In the genomic region with DNA sequence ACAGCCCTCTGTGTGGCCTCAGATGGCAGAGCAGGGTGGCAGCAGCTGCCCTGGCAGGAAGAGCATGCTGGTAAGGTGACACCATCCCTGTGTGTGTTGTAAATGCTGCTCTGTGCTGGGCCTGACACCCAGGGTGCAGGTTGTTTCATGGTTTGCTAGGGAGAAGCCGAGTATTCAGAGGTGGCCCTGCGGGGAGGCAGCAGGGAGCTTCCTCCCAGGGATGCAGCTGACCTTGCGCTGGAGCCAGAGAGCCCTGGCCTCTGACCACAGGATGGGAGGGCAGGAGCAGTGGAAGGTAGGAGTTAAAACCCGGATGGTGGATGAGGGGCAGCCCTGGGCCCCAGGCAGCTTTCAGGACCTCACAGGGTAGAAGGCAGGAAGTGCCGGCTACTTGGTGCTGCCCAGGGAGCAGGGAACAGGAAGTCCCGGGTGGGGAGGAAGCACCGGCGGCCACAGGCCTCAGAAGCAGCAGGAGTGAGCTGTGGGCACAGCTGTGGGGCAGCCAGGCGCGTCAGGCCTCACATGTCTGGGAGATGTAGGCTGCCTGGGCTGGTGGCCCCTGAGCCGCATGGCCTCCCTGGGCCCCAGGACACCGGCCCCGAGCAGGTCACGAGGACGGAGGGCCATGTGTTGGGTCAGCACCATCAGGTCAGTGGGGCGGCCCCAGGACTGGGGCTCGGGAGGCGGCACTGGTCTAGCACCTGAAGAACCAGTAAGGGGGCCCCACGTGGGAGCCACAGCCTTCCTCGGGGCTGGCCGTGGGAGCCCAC, we compare ENCODE assay signal across 8 cellular contexts. TPM values are rescaled to one million over a fixed set of nuclear protein-coding genes. Genes with fewer than 3 reads are reported as not detected.
DNase-seq lines count a peak whose midpoint lies in the region; ATAC-seq and TF ChIP-seq lines count a peak whose summit lies in the region.

No MANE protein-coding gene starts in this region.

- H2AK5ac ChIP-seq in neuronal stem cell (ENCODE audit: low read depth, low read length): peak overlapping the region; percentile 97

- no peak overlapping the region for H3K27ac ChIP-seq in neuronal stem cell (replicated peaks; ENCODE audit: low read length)

- H3K4me1 Mint-ChIP-seq in activated T-cell treated with anti-CD3 and anti-CD28 coated beads, Interleukin-2, amount 50 U/mL, for 24 hours (ENCODE audit: low read depth): peaks cover 49% of the 10 kb centered on the region

- peak overlapping the region; percentile 86 for H2AFZ ChIP-seq in neuronal stem cell (ENCODE audit: low read length)

- H4K8ac ChIP-seq in neuronal stem cell (ENCODE audit: low read depth, low read length): peak overlapping the region; percentile 90

- no peaks in the 10 kb centered on the region for H3K27me3 ChIP-seq in neuronal stem cell (ENCODE audit: control insufficient read depth in 3 of 3, insufficient read depth in 3 of 3, low read depth in 1 of 3, low read length in 3 of 3)

- peak overlapping the region; percentile 34 for H3K4me3 ChIP-seq in fibroblast of mammary gland (ENCODE audit: control insufficient read depth, low read depth, low read length)
- H3K4me3 ChIP-seq in neuronal stem cell (ENCODE audit: low read length in 2 of 2): peak overlapping the region in 1 of 2 donors; percentile 31

- peak; percentile 69 for ATAC-seq in GM18517 (IDR thresholded peaks at IDR 0.05; ENCODE audit: unreplicated experiment)
- ATAC-seq in HG03045 (IDR thresholded peaks at IDR 0.05; ENCODE audit: unreplicated experiment): peak; percentile 45

- peak overlapping the region; percentile 58 for H2BK120ac ChIP-seq in neuronal stem cell (ENCODE audit: low read depth, low read length)

- TF ChIP-seq CTCF in fibroblast of mammary gland (conservative IDR thresholded peaks at IDR 0.05; ENCODE audit: control insufficient read depth, insufficient read depth, low read depth, low read length): no peak

- peaks cover 2% of the 10 kb centered on the region for H3K9me3 Mint-ChIP-seq in activated T-cell treated with anti-CD3 and anti-CD28 coated beads, Interleukin-2, amount 50 U/mL, for 24 hours

- no peak overlapping the region for H3K4ac ChIP-seq in neuronal stem cell (ENCODE audit: low read length)

- H2BK5ac ChIP-seq in neuronal stem cell (ENCODE audit: low read length): no peak overlapping the region

- H2BK15ac ChIP-seq in neuronal stem cell (ENCODE audit: low read length): peak overlapping the region; percentile 67

- peak overlapping the region; percentile 65 for H4K91ac ChIP-seq in neuronal stem cell (ENCODE audit: low read depth, low read length, poor library complexity)

- no peak overlapping the region for H3K4me2 ChIP-seq in neuronal stem cell (ENCODE audit: insufficient read depth, low read length, poor library complexity, severe bottlenecking)

- peaks cover 1 to 11% of the 10 kb centered on the region in 2 donors for H3K9me3 ChIP-seq in neuronal stem cell (replicated peaks in 1 of 2; ENCODE audit: control insufficient read depth in 2 of 2, insufficient read depth in 1 of 2, low read depth in 1 of 2, low read length in 2 of 2)

- H2BK12ac ChIP-seq in neuronal stem cell (ENCODE audit: low read length): no peak overlapping the region

- peak overlapping the region; percentile 99 for H3K27ac Mint-ChIP-seq in activated T-cell treated with anti-CD3 and anti-CD28 coated beads, Interleukin-2, amount 50 U/mL, for 24 hours

- H3K27me3 Mint-ChIP-seq in activated T-cell treated with anti-CD3 and anti-CD28 coated beads, Interleukin-2, amount 50 U/mL, for 24 hours: no peaks in the 10 kb centered on the region

- peak overlapping the region; percentile 94 for H3K23ac ChIP-seq in neuronal stem cell (ENCODE audit: low read depth, low read length, poor library complexity)

- peaks cover 20 to 46% of the 10 kb centered on the region in 2 donors for H3K4me1 ChIP-seq in neuronal stem cell (ENCODE audit: control insufficient read depth in 2 of 2, insufficient read depth in 1 of 2, low read depth in 1 of 2, low read length in 2 of 2)

- no CpG with 5 or more reads among the region's 21 CpGs for WGBS in neuronal stem cell (ENCODE audit: extremely low coverage in 2 of 2, insufficient read length in 2 of 2, insufficient replicate concordance in 1 of 2), 2 donors

- DNase-seq in A172 (ENCODE audit: low spot score) (peak; percentile 89), NOMO-1 treated with dmso at 0.1 percent for 144 hours (lab: John Stamatoyannopoulos, UW; ENCODE audit: unreplicated experiment) (peak; percentile 85), fibroblast of mammary gland (ENCODE audit: low read depth) (peak; percentile 70), neuronal stem cell (ENCODE audit: low spot score) (no peak), NCI-H1436 (lab: John Stamatoyannopoulos, UW) (no peak)
- peak; percentile 78 for DNase-seq in activated T-cell treated with anti-CD3 and anti-CD28 coated beads, Interleukin-2, amount 50 U/mL, for 24 hours

- peaks cover 51% of the 10 kb centered on the region for H3K36me3 Mint-ChIP-seq in activated T-cell treated with anti-CD3 and anti-CD28 coated beads, Interleukin-2, amount 50 U/mL, for 24 hours (ENCODE audit: low read depth)

- H3K79me1 ChIP-seq in neuronal stem cell (ENCODE audit: low read depth, low read length): no peaks in the 10 kb centered on the region

- H3K36me3 ChIP-seq in neuronal stem cell (replicated peaks in 1 of 2; ENCODE audit: control insufficient read depth in 2 of 2, insufficient read depth in 2 of 2, low read length in 2 of 2): no peaks in the 10 kb centered on the region

- peak overlapping the region; percentile 94 for H3K4me3 Mint-ChIP-seq in activated T-cell treated with anti-CD3 and anti-CD28 coated beads, Interleukin-2, amount 50 U/mL, for 24 hours

- H3K14ac ChIP-seq in neuronal stem cell (ENCODE audit: low read length): peak overlapping the region; percentile 17

- peak overlapping the region; percentile 76 for H3K9ac ChIP-seq in neuronal stem cell (ENCODE audit: low read depth, low read length, poor library complexity)

- peak overlapping the region; percentile 82 for H3K18ac ChIP-seq in neuronal stem cell (ENCODE audit: low read length)

RNA-seq across cellular contexts. Expression of gene SH3BP2, which starts 19.1 kb away (rescaled TPM):
- total RNA-seq in A172 (2014; rRNA removed; shearing (Covaris generic)): 37.4 and 56.9 TPM in 2 replicates
- 8.1 TPM for polyA plus RNA-seq in neuronal stem cell (2013, experiment 1 of 2)
- polyA plus RNA-seq in neuronal stem cell (2013, experiment 2 of 2): 8.7 TPM

RNA-seq across cellular contexts. Expression of gene ADD1, which starts 31.6 kb away (rescaled TPM):
- 166 and 199 TPM in 2 replicates for total RNA-seq in A172 (2014; rRNA removed; shearing (Covaris generic))
- polyA plus RNA-seq in neuronal stem cell (2013, experiment 1 of 2): 169 TPM
- polyA plus RNA-seq in neuronal stem cell (2013, experiment 2 of 2): 159 TPM

RNA-seq across cellular contexts. Expression of gene TNIP2, which starts 55.9 kb away (rescaled TPM):
- 67.5 and 74.0 TPM in 2 replicates for total RNA-seq in A172 (2014; rRNA removed; shearing (Covaris generic))
- 14.8 TPM for polyA plus RNA-seq in neuronal stem cell (2013, experiment 1 of 2)
- polyA plus RNA-seq in neuronal stem cell (2013, experiment 2 of 2): 15.1 TPM

Comparison
In these comparisons a context has a peak if more than half of its experiments do, and no peak if none do; other contexts are left out.
1. DNase-seq: peak in A172 (single experiment), NOMO-1 treated with dmso at 0.1 percent for 144 hours (single experiment), activated T-cell treated with anti-CD3 and anti-CD28 coated beads, Interleukin-2, amount 50 U/mL, for 24 hours (single experiment) and fibroblast of mammary gland (single experiment); none in neuronal stem cell (single experiment) and NCI-H1436 (single experiment).